ENCODE assay signal across 8 cellular contexts in the genomic region with DNA sequence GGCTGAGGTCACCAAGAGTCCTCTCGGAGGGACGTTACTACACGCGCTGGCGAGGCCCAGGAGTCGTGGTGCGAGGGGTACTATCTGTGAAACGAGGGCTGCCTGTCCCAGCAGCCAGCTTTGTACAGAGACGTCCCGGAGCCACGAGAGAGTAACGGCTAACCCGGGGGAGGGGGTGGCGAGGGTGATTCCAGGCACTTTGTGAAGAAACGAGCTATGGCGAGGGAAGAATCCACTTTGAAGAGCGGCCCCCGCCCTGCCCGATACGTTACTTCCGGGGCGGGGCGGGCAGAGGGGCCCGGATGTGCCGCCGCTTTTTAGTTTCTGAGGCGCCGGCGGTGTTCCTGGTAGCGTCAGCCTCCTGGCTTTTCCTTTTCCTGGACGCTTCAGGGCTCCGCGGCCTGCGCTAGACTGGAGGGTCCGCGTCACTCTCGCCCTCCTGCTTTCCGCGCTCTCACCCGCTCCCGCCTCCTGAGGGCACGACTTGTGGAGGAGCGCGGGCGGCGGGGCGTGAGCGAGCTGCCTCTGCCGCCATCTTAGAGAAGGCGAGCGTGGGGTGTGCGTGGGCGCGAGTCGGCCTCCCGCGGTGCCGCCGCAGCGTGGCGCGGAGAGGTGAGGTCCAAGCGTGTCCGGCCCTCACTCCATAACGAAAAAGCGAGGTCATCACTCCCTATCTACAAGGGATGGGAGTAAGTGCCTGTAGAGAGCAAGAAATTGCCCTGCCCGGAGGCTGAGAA. TPM values are rescaled to one million over a fixed set of nuclear protein-coding genes. Genes with fewer than 3 reads are reported as not detected.
DNase-seq lines count a peak whose midpoint lies in the region; ATAC-seq and TF ChIP-seq lines count a peak whose summit lies in the region.

No MANE protein-coding gene starts in this region.

- CTCF ChIA-PET in activated CD4-positive, alpha-beta memory T cell treated with anti-CD3 and anti-CD28 coated beads, Interleukin-2, amount 10 ng/mL, durations not matched to agents 7 days and 5 days (lab: Charles Lee) = interaction anchor here (0.6 to 2.7 kb wide), 5 partner anchors 24 to 682 kb away, joined by 3 to 16 read pairs (median 4); a partner anchor contains a TSS

- peak overlapping the region; percentile 100 for H3K27ac ChIP-seq in CD4-positive, CD25-positive, alpha-beta regulatory T cell (ENCODE audit: insufficient read depth, low read length, poor library complexity, severe bottlenecking)
- H3K27ac ChIP-seq in duodenal mucosa (ENCODE audit: low read depth, low read length) = peak overlapping the region; percentile 100
- peak overlapping the region; percentile 99 to 100 for H3K27ac ChIP-seq in lung (ENCODE audit: low read depth in 1 of 2, low read length in 1 of 2)

- POLR2A ChIA-PET in activated CD4-positive, alpha-beta memory T cell treated with anti-CD3 and anti-CD28 coated beads, Interleukin-2, amount 10 ng/mL, durations not matched to agents 7 days and 5 days (lab: Charles Lee) = interaction anchor here (0.7 to 7.6 kb wide), 41 partner anchors 9 to 1924 kb away, joined by 3 to 216 read pairs (median 4); a partner anchor contains a TSS

- H3K36me3 Mint-ChIP-seq in CD4-positive, CD25-positive, alpha-beta regulatory T cell = no peaks in the 10 kb centered on the region
- H3K36me3 Mint-ChIP-seq in activated CD4-positive, alpha-beta memory T cell treated with anti-CD3 and anti-CD28 coated beads, Interleukin-2, amount 10 ng/mL, durations not matched to agents 7 days and 5 days (ENCODE audit: low read depth) = peaks cover 32% of the 10 kb centered on the region

- H3K4me1 ChIP-seq in CD4-positive, CD25-positive, alpha-beta regulatory T cell (ENCODE audit: control insufficient read depth, insufficient read depth, low read length, poor library complexity, severe bottlenecking) = peaks cover 56% of the 10 kb centered on the region
- peaks cover 14 to 20% of the 10 kb centered on the region in 2 donors for H3K4me1 ChIP-seq in duodenal mucosa (ENCODE audit: control insufficient read depth in 1 of 2, insufficient read depth in 2 of 2, low read length in 2 of 2)
- peaks cover 0 to 4% of the 10 kb centered on the region in 2 donors for H3K4me1 ChIP-seq in lung (ENCODE audit: control insufficient read depth in 2 of 2, insufficient read depth in 2 of 2, low read length in 2 of 2)

- no peaks in the 10 kb centered on the region for H3K9me3 ChIP-seq in CD4-positive, CD25-positive, alpha-beta regulatory T cell (ENCODE audit: control insufficient read depth in 2 of 2, low read length in 2 of 2)
- H3K9me3 ChIP-seq in duodenal mucosa (ENCODE audit: control insufficient read depth in 1 of 2, low read length in 2 of 2) (no peaks in the 10 kb centered on the region), lung (ENCODE audit: control insufficient read depth in 2 of 2, insufficient read depth in 1 of 2, low read length in 1 of 2) (no peaks in the 10 kb centered on the region)

- peaks cover 29 to 72% (median 49%) of the 10 kb centered on the region in 4 donors for H3K4me1 Mint-ChIP-seq in CD4-positive, CD25-positive, alpha-beta regulatory T cell
- peaks cover 51% of the 10 kb centered on the region for H3K4me1 Mint-ChIP-seq in activated CD4-positive, alpha-beta memory T cell treated with anti-CD3 and anti-CD28 coated beads, Interleukin-2, amount 10 ng/mL, durations not matched to agents 7 days and 5 days

- H3K27ac Mint-ChIP-seq in CD4-positive, CD25-positive, alpha-beta regulatory T cell = peak overlapping the region; percentile 99 to 100 (median 100)
- peak overlapping the region; percentile 100 for H3K27ac Mint-ChIP-seq in activated CD4-positive, alpha-beta memory T cell treated with anti-CD3 and anti-CD28 coated beads, Interleukin-2, amount 10 ng/mL, durations not matched to agents 7 days and 5 days

- peak overlapping the region; percentile 100 for H3K9ac ChIP-seq in duodenal mucosa (ENCODE audit: low read depth in 1 of 2, low read length in 2 of 2)

- TF ChIP-seq CTCF in lung (IDR thresholded peaks at IDR 0.05; ENCODE audit: control extremely low read depth, extremely low read depth) = no peak

- H3K36me3 ChIP-seq in CD4-positive, CD25-positive, alpha-beta regulatory T cell (ENCODE audit: control insufficient read depth, insufficient read depth, low read length) = peaks cover 3% of the 10 kb centered on the region
- H3K36me3 ChIP-seq in duodenal mucosa (ENCODE audit: control insufficient read depth in 1 of 2, insufficient read depth in 2 of 2, low read length in 2 of 2) (no peaks in the 10 kb centered on the region), lung (ENCODE audit: control insufficient read depth in 2 of 2, insufficient read depth in 2 of 2, low read length in 2 of 2) (peaks cover 0 to 3% of the 10 kb centered on the region in 2 donors)

- ATAC-seq in CD4-positive, CD25-positive, alpha-beta regulatory T cell (ENCODE audit: low read depth in 2 of 2) = peak; percentile 62 to 63
- ATAC-seq in GM19397 (IDR thresholded peaks at IDR 0.05; ENCODE audit: unreplicated experiment) (peak; percentile 70), HG03558 (IDR thresholded peaks at IDR 0.05; ENCODE audit: extremely low read depth, unreplicated experiment) (peak; percentile 29), lung (ENCODE audit: insufficient read depth, low FRiP score) (peak; percentile 92)

- H3K27me3 Mint-ChIP-seq in CD4-positive, CD25-positive, alpha-beta regulatory T cell = peaks cover 13% of the 10 kb centered on the region
- no peaks in the 10 kb centered on the region for H3K27me3 Mint-ChIP-seq in activated CD4-positive, alpha-beta memory T cell treated with anti-CD3 and anti-CD28 coated beads, Interleukin-2, amount 10 ng/mL, durations not matched to agents 7 days and 5 days

- H3K4me3 Mint-ChIP-seq in CD4-positive, CD25-positive, alpha-beta regulatory T cell = peak overlapping the region; percentile 97 to 99 (median 98)
- H3K4me3 Mint-ChIP-seq in activated CD4-positive, alpha-beta memory T cell treated with anti-CD3 and anti-CD28 coated beads, Interleukin-2, amount 10 ng/mL, durations not matched to agents 7 days and 5 days = peak overlapping the region; percentile 96

- H3K4me3 ChIP-seq in CD4-positive, CD25-positive, alpha-beta regulatory T cell (ENCODE audit: low read depth, low read length) = peak overlapping the region; percentile 95
- H3K4me3 ChIP-seq in duodenal mucosa (ENCODE audit: low read depth in 1 of 2, low read length in 2 of 2) (peak overlapping the region; percentile 90 to 98), lung (peak overlapping the region; percentile 84)

- peaks cover 0 to 4% (median 0%) of the 10 kb centered on the region in 7 donors for H3K9me3 Mint-ChIP-seq in CD4-positive, CD25-positive, alpha-beta regulatory T cell
- no peaks in the 10 kb centered on the region for H3K9me3 Mint-ChIP-seq in activated CD4-positive, alpha-beta memory T cell treated with anti-CD3 and anti-CD28 coated beads, Interleukin-2, amount 10 ng/mL, durations not matched to agents 7 days and 5 days

- 0 to 1% methylated on average over 65 to 67 of the region's 67 CpGs for WGBS in lung, 2 donors

- no peaks in the 10 kb centered on the region for H3K27me3 ChIP-seq in CD4-positive, CD25-positive, alpha-beta regulatory T cell (ENCODE audit: control insufficient read depth, insufficient read depth, low read length)
- H3K27me3 ChIP-seq in duodenal mucosa (ENCODE audit: control insufficient read depth in 1 of 2, insufficient read depth in 2 of 2, low read length in 2 of 2) (no peaks in the 10 kb centered on the region), lung (ENCODE audit: control insufficient read depth, insufficient read depth) (no peaks in the 10 kb centered on the region)

- peak; percentile 84 to 93 (median 92) for DNase-seq in CD4-positive, CD25-positive, alpha-beta regulatory T cell
- DNase-seq in NCI-H69 (lab: John Stamatoyannopoulos, UW) = peak; percentile 96
- DNase-seq in activated CD4-positive, alpha-beta memory T cell treated with anti-CD3 and anti-CD28 coated beads, Interleukin-2, amount 10 ng/mL, durations not matched to agents 7 days and 5 days = peak; percentile 89
- peak; percentile 86 for DNase-seq in lung (ENCODE audit: low spot score)
- peak; percentile 60 to 85 (median 80) for DNase-seq in stimulated activated CD4-positive, alpha-beta T cell treated with anti-CD3 and anti-CD28 coated beads, TNF-alpha, amount 100 ng/mL, for 1 hour (ENCODE audit: low read depth in 3 of 3, low spot score in 1 of 3)

RNA-seq across cellular contexts. Expression of a gene that starts 0.5 kb away (rescaled TPM):
- total RNA-seq in CD4-positive, CD25-positive, alpha-beta regulatory T cell = 40.4 TPM
- polyA plus RNA-seq in CD4-positive, CD25-positive, alpha-beta regulatory T cell = 1 to 10 TPM; 6.7 to 9.8 (median 7.3) TPM
- total RNA-seq in activated CD4-positive, alpha-beta memory T cell treated with anti-CD3 and anti-CD28 coated beads, Interleukin-2, amount 10 ng/mL, durations not matched to agents 7 days and 5 days = 10 to 100 TPM; 13.3 to 13.8 TPM
- 10 to 100 TPM; 24.7 to 45.8 TPM for total RNA-seq in lung
- polyA plus RNA-seq in lung = 1 to 10 TPM; 3.3 TPM

Comparison
In these comparisons a context has a peak if more than half of its experiments do, and no peak if none do; other contexts are left out.
1. Peak in every context shown above with its lines: DNase-seq, ATAC-seq, H3K4me3 ChIP-seq and H3K27ac ChIP-seq.
2. ATAC-seq: peak in every context shown above with its lines; median percentile 92 in lung; 70 in GM19397; 62 in CD4-positive, CD25-positive, alpha-beta regulatory T cell; 29 in HG03558.